ENCODE assay signal across 9 cellular contexts in genomic region chr1:179813626-179814351, GRCh38.
DNase-seq lines count a peak whose midpoint lies in the region; ATAC-seq and TF ChIP-seq lines count a peak whose summit lies in the region.
"Had no signal": no experiment of that assay in that cellular context is flagged by ENCODE, and none has a peak within 500 bp of the region (broad histone marks: within the 10 kb centered on the region; RNA-seq: fewer than 3 reads in every experiment).

No MANE protein-coding gene starts in this region.

- H3K36me3 ChIP-seq in GM23248 (ENCODE audit: low read depth) = no peaks in the 10 kb centered on the region
- H3K36me3 ChIP-seq in RWPE2 (ENCODE audit: low read depth) = no peaks in the 10 kb centered on the region

- H3F3A ChIP-seq in GM23248 (ENCODE audit: insufficient read depth) = no peaks in the 10 kb centered on the region

- no peaks in the 10 kb centered on the region for H3K79me2 ChIP-seq in GM23248 (ENCODE audit: insufficient read depth)

- H3K9ac ChIP-seq in GM23248 = no peak overlapping the region

- H3K27ac Mint-ChIP-seq in immature natural killer cell = no peak overlapping the region
- H3K27ac Mint-ChIP-seq in activated T-cell treated with anti-CD3 and anti-CD28 coated beads, Interleukin-2, amount 50 U/mL, for 24 hours = no peak overlapping the region

- no peaks in the 10 kb centered on the region for H3K9me3 Mint-ChIP-seq in immature natural killer cell
- no peaks in the 10 kb centered on the region for H3K9me3 Mint-ChIP-seq in activated T-cell treated with anti-CD3 and anti-CD28 coated beads, Interleukin-2, amount 50 U/mL, for 24 hours
- H3K9me3 Mint-ChIP-seq: activated naive CD4-positive, alpha-beta T cell treated with anti-CD3 and anti-CD28 coated beads, Interleukin-2, amount 50 U/mL, for 72 hours had no signal

- peak overlapping the region; percentile 88; the same call in 1 of the 2 replicates for H2AFZ ChIP-seq in GM23248

- peaks cover 9 to 23% (median 12%) of the 10 kb centered on the region in 3 donors for H3K27me3 Mint-ChIP-seq in immature natural killer cell (ENCODE audit: low read depth in 3 of 3)
- no peaks in the 10 kb centered on the region for H3K27me3 Mint-ChIP-seq in activated T-cell treated with anti-CD3 and anti-CD28 coated beads, Interleukin-2, amount 50 U/mL, for 24 hours

- H3K27me3 ChIP-seq in GM23248 (replicated peaks; ENCODE audit: insufficient read depth) (peaks cover 10% of the 10 kb centered on the region; the same call in 1 of the 2 replicates), RWPE2 (ENCODE audit: insufficient read depth, poor library complexity, severe bottlenecking) (peaks cover 3% of the 10 kb centered on the region)

- H3K4me1 Mint-ChIP-seq in immature natural killer cell = peaks cover 18 to 22% of the 10 kb centered on the region in 2 donors
- peaks cover 20% of the 10 kb centered on the region for H3K4me1 Mint-ChIP-seq in activated T-cell treated with anti-CD3 and anti-CD28 coated beads, Interleukin-2, amount 50 U/mL, for 24 hours (ENCODE audit: low read depth)

- intact Hi-C loops in sciatic nerve (cut with DNase I) = no loop called here

- DNase-seq in GM23248 (no peak), RWPE2 (ENCODE audit: low spot score) (peak; percentile 23), immature natural killer cell (no peak), sciatic nerve (ENCODE audit: low spot score) (peak; percentile 58), KBM-7 (no peak)
- no peak for DNase-seq in activated T-cell treated with anti-CD3 and anti-CD28 coated beads, Interleukin-2, amount 50 U/mL, for 24 hours

- 75 to 79% methylated on average over 24 to 25 of the region's 25 CpGs for WGBS in GM23248 (ENCODE audit: low coverage in 1 of 2, low lambda C conversion rate in 2 of 2, missing lambda C conversion rate in 2 of 2), 2 experiments

- no peak overlapping the region for H3K4me2 ChIP-seq in GM23248 (ENCODE audit: unreplicated experiment)

- H3K4me3 Mint-ChIP-seq in immature natural killer cell = peak overlapping the region in 3 of 5 donors; percentile 12 to 99 (median 90)
- no peak overlapping the region for H3K4me3 Mint-ChIP-seq in activated T-cell treated with anti-CD3 and anti-CD28 coated beads, Interleukin-2, amount 50 U/mL, for 24 hours

- H3K36me3 Mint-ChIP-seq in immature natural killer cell = no peaks in the 10 kb centered on the region
- H3K36me3 Mint-ChIP-seq in activated T-cell treated with anti-CD3 and anti-CD28 coated beads, Interleukin-2, amount 50 U/mL, for 24 hours (ENCODE audit: low read depth) = no peaks in the 10 kb centered on the region
- H3K36me3 Mint-ChIP-seq: activated naive CD4-positive, alpha-beta T cell treated with anti-CD3 and anti-CD28 coated beads, Interleukin-2, amount 50 U/mL, for 72 hours had no signal

- H3K27ac ChIP-seq in GM23248 (no peak overlapping the region), RWPE2 (ENCODE audit: poor library complexity, severe bottlenecking) (no peak overlapping the region)
- H3K27ac ChIP-seq: SK-N-MC had no signal

- H4K20me1 ChIP-seq in GM23248 (ENCODE audit: insufficient read depth) = no peaks in the 10 kb centered on the region

- no peak for ATAC-seq in RWPE2 (ENCODE audit: low read depth)
- ATAC-seq in sciatic nerve = no peak
- no peak for ATAC-seq in GM18907 (IDR thresholded peaks at IDR 0.05; ENCODE audit: unreplicated experiment)

- H3K4me1 ChIP-seq in GM23248 (ENCODE audit: insufficient read depth) = peaks cover 10% of the 10 kb centered on the region; the same call in 1 of the 2 replicates
- no peaks in the 10 kb centered on the region for H3K4me1 ChIP-seq in RWPE2 (ENCODE audit: insufficient read depth, poor library complexity, severe bottlenecking)

- H3K9me3 ChIP-seq in GM23248 (ENCODE audit: low read depth) (no peaks in the 10 kb centered on the region), RWPE2 (ENCODE audit: severe bottlenecking) (no peaks in the 10 kb centered on the region)

- H3K9me2 ChIP-seq in GM23248 (ENCODE audit: insufficient read depth) = no peaks in the 10 kb centered on the region

- no peak for TF ChIP-seq CTCF in RWPE2 (IDR thresholded peaks at IDR 0.05; ENCODE audit: poor library complexity, severe bottlenecking)

- no peak overlapping the region for H3K4me3 ChIP-seq in GM23248
- no peak overlapping the region for H3K4me3 ChIP-seq in RWPE2 (ENCODE audit: severe bottlenecking)

- in situ Hi-C loops in GM23248 (cut with MboI) = no loop called here
- in situ Hi-C loops in KBM-7 (cut with MboI; ENCODE audit: low pct_unique_long_range_greater_than_20kb, low sequenced_read_pairs) = loop anchor here (25.0 kb wide), 1 partner anchor 101 kb away; no protein-coding TSS in a partner anchor

Comparison
In these comparisons a context has a peak if more than half of its experiments do, and no peak if none do; other contexts are left out.
1. DNase-seq: peak in RWPE2 (single experiment) and sciatic nerve (single experiment); none in GM23248 (single experiment), immature natural killer cell (0 of 3), activated T-cell treated with anti-CD3 and anti-CD28 coated beads, Interleukin-2, amount 50 U/mL, for 24 hours (single experiment) and KBM-7 (single experiment).